In genomic region chr19:47663911-47664771, GRCh38 we compare ENCODE assay signal across 8 cellular contexts. TPM values are rescaled to one million over a fixed set of nuclear protein-coding genes. Genes with fewer than 3 reads are reported as not detected.
DNase-seq lines count a peak whose midpoint lies in the region; ATAC-seq, FAIRE-seq and TF ChIP-seq lines count a peak whose summit lies in the region.

No MANE protein-coding gene starts in this region.

- H3K36me3 ChIP-seq in pancreas, result no peaks in the 10 kb centered on the region

- H3K4me3 ChIP-seq in fibroblast of pulmonary artery (replicated peaks; ENCODE audit: low read depth, low read length) (no peak overlapping the region), pancreas (no peak overlapping the region)

- CTCF ChIA-PET in RWPE1 (lab: Yijun Ruan, JAX), result interaction anchor here (0.6 kb wide), 1 partner anchor 149 kb away, joined by 3 read pairs; no protein-coding TSS in a partner anchor

- intact Hi-C loops in pancreas (cut with DNase I), result no loop called here

- no peaks in the 10 kb centered on the region for H3K27me3 ChIP-seq in pancreas

- DNase-seq in RWPE1 (ENCODE audit: low spot score), result peak; percentile 74
- DNase-seq in fibroblast of pulmonary artery (ENCODE audit: low read depth), result peak; percentile 100
- DNase-seq in pancreas, result peak in 4 of 6 donors; percentile 26 to 62 (median 46)
- DNase-seq in NCI-H2029 (lab: John Stamatoyannopoulos, UW), result no peak
- no peak for DNase-seq in stimulated activated CD4-positive, alpha-beta T cell treated with anti-CD3 and anti-CD28 coated beads, Interleukin-2, amount 100 ng/mL, for 48 hours
- no peak for DNase-seq in NCI-H69 (lab: John Stamatoyannopoulos, UW)

- no peak for FAIRE-seq in pancreas (lab: Jason Lieb, UNC)

- 67 to 70% methylated on average over 24 of the region's 24 CpGs for WGBS in pancreas, 2 donors

- peaks cover 0 to 22% (median 6%) of the 10 kb centered on the region in 3 donors for H3K4me1 ChIP-seq in pancreas

- TF ChIP-seq CTCF in C4-2B (conservative IDR thresholded peaks at IDR 0.05) (no peak), RWPE1 (conservative IDR thresholded peaks at IDR 0.05; ENCODE audit: low read depth) (no peak), fibroblast of pulmonary artery (IDR thresholded peaks at IDR 0.05; ENCODE audit: low read length, missing control alignments) (no peak), pancreas (IDR thresholded peaks at IDR 0.05) (no peak)

- H3K27ac ChIP-seq in C4-2B (peak overlapping the region; percentile 82), RWPE1 (peak overlapping the region; percentile 98), pancreas (peak overlapping the region in 3 of 4 donors; percentile 16 to 62 (median 50))

- ATAC-seq in pancreas, result peak; percentile 62 to 76 (median 74)
- no peak for ATAC-seq in HG03135 (IDR thresholded peaks at IDR 0.05; ENCODE audit: unreplicated experiment)

- no peaks in the 10 kb centered on the region for H3K9me3 ChIP-seq in pancreas

- POLR2A ChIA-PET in RWPE1 (lab: Yijun Ruan, JAX; ENCODE audit: low non-redundant PET), result interaction anchor here (0.6 kb wide), 1 partner anchor 55 kb away, joined by 3 read pairs; no protein-coding TSS in a partner anchor

RNA-seq across cellular contexts. Expression of gene EHD2, which starts 49.1 kb away (rescaled TPM):
- total RNA-seq in pancreas, result 10 to 100 TPM; 14.8 to 28.3 (median 21.6) TPM
- 10 to 100 TPM; 13.4 to 17.9 TPM for polyA plus RNA-seq in pancreas

RNA-seq across cellular contexts. Expression of gene BICRA, which starts 55.2 kb away (rescaled TPM):
- 10 to 100 TPM in 1 of 6 donors, 1 to 10 TPM in 5; 2.7 to 10.0 (median 5.0) TPM for total RNA-seq in pancreas
- 10 to 100 TPM in 1 of 2 donors, 1 to 10 TPM in 1; 6.9 to 10.4 TPM for polyA plus RNA-seq in pancreas

Comparison
In these comparisons a context has a peak if more than half of its experiments do, and no peak if none do; other contexts are left out.
1. DNase-seq: peak in RWPE1 (single experiment), fibroblast of pulmonary artery (single experiment) and pancreas (4 of 6); none in NCI-H2029 (single experiment), stimulated activated CD4-positive, alpha-beta T cell treated with anti-CD3 and anti-CD28 coated beads, Interleukin-2, amount 100 ng/mL, for 48 hours (0 of 2) and NCI-H69 (single experiment).
2. Peak in every context shown above with its lines, with median percentiles within 50 percentile points of each other: H3K27ac ChIP-seq.